8 cellular contexts compared by ENCODE assay signal in the genomic region with DNA sequence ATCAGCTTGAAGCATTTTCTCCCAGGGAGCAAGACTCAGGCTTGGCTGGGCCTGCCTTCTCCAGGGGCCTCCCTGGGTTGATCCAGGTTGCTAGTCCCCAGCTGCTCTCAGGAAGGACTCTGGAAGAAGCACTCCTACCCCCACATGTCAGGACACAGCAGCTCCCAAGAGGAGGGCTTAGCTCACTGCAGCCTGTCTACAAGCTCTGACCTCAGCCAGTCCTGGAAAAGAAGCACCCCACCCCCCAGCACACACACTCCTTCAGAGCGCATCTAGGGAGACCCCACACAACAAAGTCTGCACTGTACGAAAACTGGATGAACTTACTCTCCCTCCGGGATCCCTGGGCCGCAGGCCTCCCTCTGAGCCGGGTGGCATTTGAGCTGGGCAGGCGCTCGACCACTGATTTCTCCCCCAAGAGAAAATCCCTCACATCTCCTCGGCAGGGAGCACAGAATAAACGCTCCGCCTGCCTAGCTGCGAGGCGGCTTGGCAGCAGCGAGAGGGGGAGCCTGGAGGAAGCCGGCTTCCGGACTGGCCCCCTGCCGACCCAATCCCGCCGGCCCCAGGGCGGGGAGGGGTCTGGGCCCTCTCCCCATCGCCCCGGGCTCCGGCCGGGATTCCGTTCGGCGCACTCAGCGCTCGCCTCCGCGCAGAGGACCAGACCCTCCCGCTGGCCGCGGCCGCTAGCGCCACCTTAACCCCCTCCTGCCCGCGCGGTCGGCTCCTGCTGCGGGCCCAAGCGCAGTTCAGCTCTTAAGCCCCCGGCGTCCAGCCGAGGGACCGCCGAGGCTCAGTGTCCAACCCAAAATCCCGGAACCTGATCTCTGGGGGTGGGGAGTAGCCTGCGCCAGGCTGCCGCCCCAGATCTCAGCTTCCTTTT. TPM values are rescaled to one million over a fixed set of nuclear protein-coding genes. Genes with fewer than 3 reads are reported as not detected.
DNase-seq lines count a peak whose midpoint lies in the region; FAIRE-seq and TF ChIP-seq lines count a peak whose summit lies in the region.

TSS of gene KCNA2 (minus strand) at position 458 of the 883 bp plus-strand sequence. CDS start 1,576 bp downstream, outside the sequence.

- intact Hi-C loops in kidney (cut with DNase I), result no loop called here

- H3K27me3 ChIP-seq in bronchial epithelial cell (ENCODE audit: control insufficient read depth, insufficient read depth, low read length), result peaks cover 32% of the 10 kb centered on the region
- peaks cover 66% of the 10 kb centered on the region for H3K27me3 ChIP-seq in smooth muscle cell (ENCODE audit: low read depth)

- WGBS in smooth muscle cell (ENCODE audit: low lambda C conversion rate), result 2% methylated on average over 36 of the region's 49 CpGs

- no peak within 1 kb of the TSS for H3K4me3 ChIP-seq in bronchial epithelial cell (ENCODE audit: low read depth, low read length)
- H3K4me3 ChIP-seq in kidney (ENCODE audit: low read length in 2 of 2), result peak within 1 kb of the TSS; percentile 49 to 61
- peak within 1 kb of the TSS; percentile 58 for H3K4me3 ChIP-seq in smooth muscle cell

- no peaks in the 10 kb centered on the region for H3K36me3 ChIP-seq in bronchial epithelial cell (ENCODE audit: control insufficient read depth, insufficient read depth, low read length)
- no peaks in the 10 kb centered on the region for H3K36me3 ChIP-seq in kidney (ENCODE audit: control insufficient read depth in 1 of 2, insufficient read depth in 2 of 2, low read length in 2 of 2)
- H3K36me3 ChIP-seq in smooth muscle cell (ENCODE audit: low read depth), result no peaks in the 10 kb centered on the region

- H3K4me1 ChIP-seq in kidney (ENCODE audit: control insufficient read depth in 1 of 2, insufficient read depth in 1 of 2, low read depth in 1 of 2, low read length in 2 of 2), result peaks cover 0 to 14% of the 10 kb centered on the region in 2 donors
- H3K4me1 ChIP-seq in smooth muscle cell (ENCODE audit: low read depth), result peaks cover 11% of the 10 kb centered on the region

- peaks cover 5% of the 10 kb centered on the region for H3F3A ChIP-seq in smooth muscle cell (ENCODE audit: low read depth)

- H2AFZ ChIP-seq in smooth muscle cell (ENCODE audit: low read depth), result peak within 1 kb of the TSS; percentile 83

- H3K9ac ChIP-seq in kidney (ENCODE audit: low read length in 2 of 2) (no peak within 1 kb of the TSS), smooth muscle cell (ENCODE audit: low read depth) (no peak within 1 kb of the TSS)

- peak; percentile 63 for DNase-seq in Daoy (ENCODE audit: low read depth)
- DNase-seq in NCI-H2196 (lab: John Stamatoyannopoulos, UW; ENCODE audit: unreplicated experiment), result peak; percentile 53
- peak; percentile 8 for DNase-seq in bronchial epithelial cell (ENCODE audit: low read depth)
- peak; percentile 79 for DNase-seq in kidney
- DNase-seq in smooth muscle cell (lab: John Stamatoyannopoulos, UW; ENCODE audit: unreplicated experiment), result no peak
- DNase-seq in HuH-7 (ENCODE audit: low spot score), result no peak
- no peak for DNase-seq in cortex of kidney (lab: John Stamatoyannopoulos, UW)
- no peak for DNase-seq in HCEC 1CT

- no peaks in the 10 kb centered on the region for H3K79me2 ChIP-seq in smooth muscle cell (ENCODE audit: low read depth)

- peak within 1 kb of the TSS; percentile 91 for H3K4me2 ChIP-seq in smooth muscle cell

- no peaks in the 10 kb centered on the region for H3K9me3 ChIP-seq in kidney (ENCODE audit: control insufficient read depth in 1 of 2, low read length in 2 of 2)
- H3K9me3 ChIP-seq in smooth muscle cell (replicated peaks; ENCODE audit: low read depth), result no peaks in the 10 kb centered on the region

- no peak for FAIRE-seq in bronchial epithelial cell (lab: Jason Lieb, UNC)
- no peak for FAIRE-seq in kidney (lab: Jason Lieb, UNC)

- H3K27ac ChIP-seq in kidney (ENCODE audit: low read depth in 2 of 2, low read length in 2 of 2), result no peak within 1 kb of the TSS
- no peak within 1 kb of the TSS for H3K27ac ChIP-seq in smooth muscle cell (ENCODE audit: low read depth)

- TF ChIP-seq CTCF in bronchial epithelial cell (IDR thresholded peaks at IDR 0.05; ENCODE audit: insufficient read depth, low read length, severe bottlenecking) (no peak), kidney (IDR thresholded peaks at IDR 0.05; ENCODE audit: borderline replicate concordance, extremely low read depth, insufficient read depth) (no peak), smooth muscle cell (IDR thresholded peaks at IDR 0.05; ENCODE audit: borderline replicate concordance, insufficient read depth, poor library complexity, severe bottlenecking) (no peak)

- no peaks in the 10 kb centered on the region for H4K20me1 ChIP-seq in smooth muscle cell (ENCODE audit: low read depth)

RNA-seq across cellular contexts. Expression of gene KCNA2, which starts in this region (rescaled TPM):
- total RNA-seq in Daoy (2014; rRNA removed; shearing (Covaris generic)), result 0.15 and 0.17 TPM in 2 replicates
- total RNA-seq in bronchial epithelial cell (not detected in 2 replicates), kidney (1.3 TPM), smooth muscle cell (0.81 and 1.7 TPM in 2 replicates)
- polyA plus RNA-seq in kidney (ENCODE audit: insufficient read depth, low read depth, low replicate concordance) (0.09 TPM), smooth muscle cell (0.16 and 0.99 TPM in 2 replicates)

Comparison
In these comparisons a context has a peak if more than half of its experiments do, and no peak if none do; other contexts are left out.
1. Peak in DNase-seq in Daoy; RNA of the gene not detected or under 1 TPM.
2. Peak in DNase-seq in bronchial epithelial cell; RNA of the gene not detected or under 1 TPM.
3. DNase-seq: peak in NCI-H2196 (single experiment) and kidney (single experiment); none in smooth muscle cell (single experiment), HuH-7 (single experiment), cortex of kidney (single experiment) and HCEC 1CT (single experiment).